In genomic region chr9:31394040-31394473, GRCh38 we compare ENCODE assay signal across 1 cellular context.
A peak's percentile ranks its signal among the peaks of the same experiment; 100 is the strongest.
TF ChIP-seq lines count a peak whose summit lies in the region.

No MANE protein-coding gene starts in this region.

TF ChIP-seq in GM12878, 131 proteins besides CTCF, POLR2A, EP300 and RAD21 (continued from another document and continues in another):
- TF ChIP-seq ZBTB4 (CRISPR knock-in tag; IDR thresholded peaks at IDR 0.05) (no peak), IRF5 (IDR thresholded peaks at IDR 0.05; ENCODE audit: borderline replicate concordance) (no peak), SKIL (IDR thresholded peaks at IDR 0.05; ENCODE audit: low read depth, poor library complexity, severe bottlenecking) (no peak), EGR1 (IDR thresholded peaks at IDR 0.05; ENCODE audit: borderline replicate concordance in 1 of 2, low read depth in 2 of 2, low read length in 2 of 2) (no peak), BACH1 (IDR thresholded peaks at IDR 0.05; ENCODE audit: borderline replicate concordance) (no peak), SMAD5 (IDR thresholded peaks at IDR 0.05; ENCODE audit: low read depth) (no peak), NFIC (IDR thresholded peaks at IDR 0.05; ENCODE audit: low read depth, low read length) (peak; percentile 50; the same call in 1 of the 2 replicates), TCF3 (IDR thresholded peaks at IDR 0.05; ENCODE audit: borderline replicate concordance, insufficient read depth, low read depth, low read length) (no peak), KDM1A (IDR thresholded peaks at IDR 0.05; ENCODE audit: borderline replicate concordance) (no peak), FOXM1 (IDR thresholded peaks at IDR 0.05; ENCODE audit: low read depth, low read length) (peak; percentile 26; the same call in 1 of the 2 replicates), LARP7 (IDR thresholded peaks at IDR 0.05) (no peak), ETV6 (conservative IDR thresholded peaks at IDR 0.05 in 1 of 2, IDR thresholded peaks at IDR 0.05 in 1 of 2; ENCODE audit: borderline replicate concordance in 1 of 2, low read depth in 1 of 2) (no peak; a peak in 1 of 4 replicates), FOXK2 (IDR thresholded peaks at IDR 0.05) (no peak), TCF7 (IDR thresholded peaks at IDR 0.05; ENCODE audit: borderline replicate concordance) (no peak), ZNF384 (IDR thresholded peaks at IDR 0.05; ENCODE audit: borderline replicate concordance, low read depth, low read length) (no peak), NR2C2 (IDR thresholded peaks at IDR 0.05; ENCODE audit: borderline replicate concordance, control insufficient read depth, insufficient read length, low read depth) (no peak), CHD1 (IDR thresholded peaks at IDR 0.05; ENCODE audit: low read depth, low read length) (no peak), MLLT1 (IDR thresholded peaks at IDR 0.05) (no peak), ASH2L (IDR thresholded peaks at IDR 0.05; ENCODE audit: borderline replicate concordance, low read depth) (no peak), BCLAF1 (IDR thresholded peaks at IDR 0.05) (no peak), GABPA (IDR thresholded peaks at IDR 0.05; ENCODE audit: low read depth) (no peak), E2F8 (IDR thresholded peaks at IDR 0.05; ENCODE audit: low read depth, partially characterized antibody) (no peak), EED (IDR thresholded peaks at IDR 0.05; ENCODE audit: low read depth) (no peak), SREBF2 (IDR thresholded peaks at IDR 0.05; ENCODE audit: low read length) (no peak), MTA3 (IDR thresholded peaks at IDR 0.05; ENCODE audit: borderline replicate concordance, low read length) (no peak), CREM (IDR thresholded peaks at IDR 0.05; ENCODE audit: low read depth) (no peak), HDGF (IDR thresholded peaks at IDR 0.05) (no peak), MTA2 (IDR thresholded peaks at IDR 0.05; ENCODE audit: low read depth) (peak; percentile 66; the same call in 1 of the 2 replicates), BMI1 (IDR thresholded peaks at IDR 0.05; ENCODE audit: borderline replicate concordance) (no peak), E2F4 (IDR thresholded peaks at IDR 0.05; ENCODE audit: low read depth, low read length) (no peak), RB1 (IDR thresholded peaks at IDR 0.05; ENCODE audit: borderline replicate concordance) (no peak), POLR2AphosphoS5 (IDR thresholded peaks at IDR 0.05; ENCODE audit: low read length) (no peak), HDAC2 (IDR thresholded peaks at IDR 0.05) (no peak), YBX1 (IDR thresholded peaks at IDR 0.05) (no peak), TCF12 (IDR thresholded peaks at IDR 0.05; ENCODE audit: low read depth, low read length) (no peak), BHLHE40 (IDR thresholded peaks at IDR 0.05; ENCODE audit: borderline replicate concordance in 1 of 2, low read depth in 2 of 2, low read length in 1 of 2) (peak in 1 of 2 experiments; percentile 27; a peak in 1 of 4 replicates), PKNOX1 (IDR thresholded peaks at IDR 0.05) (no peak), ELK1 (IDR thresholded peaks at IDR 0.05; ENCODE audit: low read depth, low read length) (no peak), MEF2A (IDR thresholded peaks at IDR 0.05; ENCODE audit: insufficient read depth, low read depth, low read length) (0 out of 2 replicates have a peak, but pooled peaks have one; percentile 9), RCOR1 (conservative IDR thresholded peaks at IDR 0.05; ENCODE audit: low read depth, low read length) (no peak), EZH2 (IDR thresholded peaks at IDR 0.05; ENCODE audit: borderline replicate concordance, control insufficient read depth, low read depth, low read length) (no peak), STAT3 (IDR thresholded peaks at IDR 0.05; ENCODE audit: low read depth, low read length) (no peak), RELA (IDR thresholded peaks at IDR 0.05; ENCODE audit: borderline replicate concordance, partially characterized antibody) (no peak), IRF3 (IDR thresholded peaks at IDR 0.05) (no peak)
